ENCODE assay signal across 7 cellular contexts in the genomic region with DNA sequence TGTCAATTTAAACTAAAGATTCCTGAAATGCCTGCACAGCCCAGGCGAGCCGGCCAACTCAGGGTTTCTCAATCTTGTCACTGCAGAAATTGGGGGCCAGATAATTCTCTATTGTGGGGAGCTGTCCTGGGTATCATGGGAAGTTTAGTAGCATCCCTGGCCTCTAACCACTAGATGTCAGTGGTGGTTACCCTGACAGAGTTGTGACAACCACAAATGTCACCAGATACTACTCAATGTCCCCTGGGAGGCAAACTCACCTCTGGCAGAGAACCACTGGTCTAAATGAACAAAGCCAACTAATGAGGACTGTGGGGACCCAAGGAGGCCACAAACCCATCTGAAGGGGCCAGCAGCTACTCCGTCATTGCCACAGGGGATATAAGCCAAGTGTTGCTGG.
DNase-seq lines count a peak whose midpoint lies in the region; ATAC-seq, FAIRE-seq and TF ChIP-seq lines count a peak whose summit lies in the region.

No MANE protein-coding gene starts in this region.

- H3K9me3 Mint-ChIP-seq in brain, result peaks cover 2 to 8% (median 3%) of the 10 kb centered on the region in 5 experiments

- peak; percentile 84 for ATAC-seq in GM19452 (IDR thresholded peaks at IDR 0.05; ENCODE audit: unreplicated experiment)

- H3K4me3 ChIP-seq in kidney (ENCODE audit: low read length in 2 of 2) (no peak overlapping the region), stomach (no peak overlapping the region)

- no peaks in the 10 kb centered on the region for H3K4me1 Mint-ChIP-seq in brain

- H3K36me3 Mint-ChIP-seq in brain, result no peaks in the 10 kb centered on the region

- DNase-seq in EL (peak; percentile 34), HTR-8/SVneo (ENCODE audit: insufficient read length, low spot score) (peak; percentile 48), OCI-M2 (lab: John Stamatoyannopoulos, UW; ENCODE audit: unreplicated experiment) (peak; percentile 47), kidney (peak; percentile 32), stomach (no peak)

- FAIRE-seq in HTR-8/SVneo (lab: Jason Lieb, UNC) (peak; percentile 23), kidney (lab: Jason Lieb, UNC) (no peak)

- 15 to 37% (median 34%) methylated on average over 3 of the region's 3 CpGs for WGBS in stomach, 5 donors

- peaks cover 0 to 3% (median 0%) of the 10 kb centered on the region in 3 donors for H3K27me3 ChIP-seq in stomach

- H3K4me3 Mint-ChIP-seq in brain, result no peak overlapping the region

- H3K27me3 Mint-ChIP-seq in brain, result peaks cover 16% of the 10 kb centered on the region

- intact Hi-C loops in kidney (cut with DNase I) (loop anchor here (10.0 kb wide), 1 partner anchor 359 kb away; no protein-coding TSS in a partner anchor), stomach (cut with DNase I; ENCODE audit: low total_unique reads) (no loop called here)

- no peak overlapping the region for H3K27ac ChIP-seq in kidney (ENCODE audit: low read depth in 2 of 2, low read length in 2 of 2)
- H3K27ac ChIP-seq in stomach, result peak overlapping the region in 2 of 5 donors; percentile 24 to 60

- no peak for TF ChIP-seq EP300 in stomach (IDR thresholded peaks at IDR 0.05)

- no peak overlapping the region for H3K27ac Mint-ChIP-seq in brain

- TF ChIP-seq CTCF in brain (conservative IDR thresholded peaks at IDR 0.05), result peak; percentile 63 to 64
- TF ChIP-seq CTCF in kidney (IDR thresholded peaks at IDR 0.05; ENCODE audit: borderline replicate concordance, extremely low read depth, insufficient read depth), result peak; percentile 53
- TF ChIP-seq CTCF in stomach (IDR thresholded peaks at IDR 0.05), result peak in 4 of 7 experiments; percentile 40 to 49 (median 43)

- H3K4me1 ChIP-seq in kidney (ENCODE audit: control insufficient read depth in 1 of 2, insufficient read depth in 1 of 2, low read depth in 1 of 2, low read length in 2 of 2), result no peaks in the 10 kb centered on the region
- peaks cover 0 to 27% (median 13%) of the 10 kb centered on the region in 4 donors for H3K4me1 ChIP-seq in stomach

- H3K9me3 ChIP-seq in kidney (ENCODE audit: control insufficient read depth in 1 of 2, low read length in 2 of 2) (no peaks in the 10 kb centered on the region), stomach (no peaks in the 10 kb centered on the region)

- no peak overlapping the region for H3K9ac ChIP-seq in kidney (ENCODE audit: low read length in 2 of 2)

- H3K36me3 ChIP-seq in kidney (ENCODE audit: control insufficient read depth in 1 of 2, insufficient read depth in 2 of 2, low read length in 2 of 2) (no peaks in the 10 kb centered on the region), stomach (peaks cover 0 to 40% (median 1%) of the 10 kb centered on the region in 4 donors)

- TF ChIP-seq POLR2A in stomach (IDR thresholded peaks at IDR 0.05), result no peak
